8 cellular contexts compared by ENCODE assay signal in the genomic region with DNA sequence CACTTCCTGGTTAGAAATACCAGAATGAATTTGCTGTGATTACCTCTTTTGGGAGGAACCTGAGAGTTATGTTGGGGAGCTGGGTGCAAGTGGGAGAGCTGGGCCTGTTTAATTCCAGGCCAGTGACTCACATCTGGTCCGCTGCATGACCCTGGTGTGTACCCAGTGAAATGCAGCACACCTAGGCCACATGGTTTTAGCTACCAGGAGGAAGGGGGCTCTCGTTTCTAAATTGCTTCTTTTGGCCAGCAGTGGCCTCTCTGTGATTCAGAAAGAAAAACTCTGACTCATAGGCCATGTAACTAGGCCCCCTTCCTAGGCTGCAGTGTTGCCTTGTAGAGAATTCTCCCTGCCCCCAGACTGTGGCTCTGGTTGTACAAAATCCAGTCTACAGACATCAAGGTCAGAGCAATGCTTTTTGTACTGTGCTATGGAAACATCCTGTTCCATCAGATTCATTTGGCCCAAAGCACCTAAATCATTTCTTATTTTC. TPM values are rescaled to one million over a fixed set of nuclear protein-coding genes. Genes with fewer than 3 reads are reported as not detected.
DNase-seq lines count a peak whose midpoint lies in the region; ATAC-seq and TF ChIP-seq lines count a peak whose summit lies in the region.

No MANE protein-coding gene starts in this region.

- H3K9me3 Mint-ChIP-seq in activated B cell treated with CpG ODN at 0.5 μM for 24 hours, result no peaks in the 10 kb centered on the region
- H3K9me3 Mint-ChIP-seq in effector memory CD8-positive, alpha-beta T cell, result no peaks in the 10 kb centered on the region

- peak overlapping the region; percentile 80 for H3K27ac Mint-ChIP-seq in activated B cell treated with CpG ODN at 0.5 μM for 24 hours
- H3K27ac Mint-ChIP-seq in effector memory CD8-positive, alpha-beta T cell, result peak overlapping the region; percentile 93 to 95

- H3K4me3 ChIP-seq in mucosa of stomach (ENCODE audit: low read length), result no peak overlapping the region
- H3K4me3 ChIP-seq in thymus (ENCODE audit: low read length), result no peak overlapping the region

- CTCF ChIA-PET in activated B cell treated with CpG ODN at 0.5 μM for 24 hours (lab: Charles Lee), result interaction anchor here (0.8 to 1.8 kb wide), 5 partner anchors 14 to 307 kb away, joined by 3 to 8 read pairs (median 3); partner anchors contain the start of gene SLC12A9

- peak overlapping the region; percentile 30 for H3K9ac ChIP-seq in mucosa of stomach (ENCODE audit: low read length)

- TF ChIP-seq CTCF in AG09319 (IDR thresholded peaks at IDR 0.05; ENCODE audit: low read depth, low read length) (no peak), activated B cell treated with CpG ODN at 0.5 μM for 24 hours (IDR thresholded peaks at IDR 0.05) (no peak)

- H3K4me1 Mint-ChIP-seq in activated B cell treated with CpG ODN at 0.5 μM for 24 hours, result peaks cover 79% of the 10 kb centered on the region
- peaks cover 83 to 89% of the 10 kb centered on the region in 2 donors for H3K4me1 Mint-ChIP-seq in effector memory CD8-positive, alpha-beta T cell (ENCODE audit: low read depth in 2 of 2)

- intact Hi-C loops in activated B cell treated with CpG ODN at 0.5 μM for 24 hours (cut with micrococcal nuclease), result no loop called here

- WGBS in thymus, result 87% methylated on average over 2 of the region's 2 CpGs

- peak overlapping the region; percentile 32 for H3K4me3 Mint-ChIP-seq in activated B cell treated with CpG ODN at 0.5 μM for 24 hours
- peak overlapping the region; percentile 91 to 92 for H3K4me3 Mint-ChIP-seq in effector memory CD8-positive, alpha-beta T cell

- peaks cover 59% of the 10 kb centered on the region for H3K4me1 ChIP-seq in mucosa of stomach (ENCODE audit: control insufficient read depth, insufficient read depth, low read length)
- H3K4me1 ChIP-seq in thymus (ENCODE audit: control insufficient read depth, insufficient read depth, low read length), result peaks cover 8% of the 10 kb centered on the region

- H3K36me3 ChIP-seq in mucosa of stomach (ENCODE audit: control insufficient read depth, insufficient read depth, low read length) (no peaks in the 10 kb centered on the region), thymus (ENCODE audit: control insufficient read depth, insufficient read depth) (peaks cover 3% of the 10 kb centered on the region)

- ATAC-seq in GM18511 (IDR thresholded peaks at IDR 0.05; ENCODE audit: unreplicated experiment) (peak; percentile 66), HG03378 (IDR thresholded peaks at IDR 0.05; ENCODE audit: unreplicated experiment) (peak; percentile 47), activated B cell treated with CpG ODN at 0.5 μM for 24 hours (ENCODE audit: low read depth) (peak; percentile 59), GM19467 (IDR thresholded peaks at IDR 0.05; ENCODE audit: unreplicated experiment) (no peak)
- peak; percentile 54 for ATAC-seq in effector memory CD8-positive, alpha-beta T cell (replicated peaks)

- POLR2A ChIA-PET in activated B cell treated with CpG ODN at 0.5 μM for 24 hours (lab: Charles Lee), result interaction anchor here (0.9 to 2.5 kb wide), 4 partner anchors 9 to 116 kb away, joined by 4 to 6 read pairs (median 6); partner anchors contain the start of genes FBXO24, LRCH4, MEPCE and MOSPD3

- no peaks in the 10 kb centered on the region for H3K9me3 ChIP-seq in mucosa of stomach (ENCODE audit: control insufficient read depth, low read length)
- H3K9me3 ChIP-seq in thymus (ENCODE audit: control insufficient read depth), result no peaks in the 10 kb centered on the region

- peaks cover 5% of the 10 kb centered on the region for H3K36me3 Mint-ChIP-seq in activated B cell treated with CpG ODN at 0.5 μM for 24 hours (ENCODE audit: low read depth)
- peaks cover 16% of the 10 kb centered on the region for H3K36me3 Mint-ChIP-seq in effector memory CD8-positive, alpha-beta T cell (ENCODE audit: insufficient read depth)

- peak overlapping the region; percentile 53 for H3K27ac ChIP-seq in thymus (ENCODE audit: low read depth)

- peak; percentile 48 for DNase-seq in AG09319 (ENCODE audit: extremely low read depth, low read depth)
- DNase-seq in activated B cell treated with CpG ODN at 0.5 μM for 24 hours, result no peak
- no peak for DNase-seq in effector memory CD8-positive, alpha-beta T cell

- H3K27me3 ChIP-seq in mucosa of stomach (ENCODE audit: control insufficient read depth, insufficient read depth, low read length) (no peaks in the 10 kb centered on the region), thymus (ENCODE audit: control insufficient read depth, insufficient read depth) (no peaks in the 10 kb centered on the region)

- no peaks in the 10 kb centered on the region for H3K27me3 Mint-ChIP-seq in activated B cell treated with CpG ODN at 0.5 μM for 24 hours
- no peaks in the 10 kb centered on the region for H3K27me3 Mint-ChIP-seq in effector memory CD8-positive, alpha-beta T cell

RNA-seq across cellular contexts. Expression of gene AGFG2, which starts 6.7 kb away (rescaled TPM):
- total RNA-seq in activated B cell treated with CpG ODN at 0.5 μM for 24 hours, result 9.5 and 10.8 TPM in 2 replicates
- 15.4 TPM for polyA plus RNA-seq in thymus

RNA-seq across cellular contexts. Expression of gene SAP25, which starts 28.0 kb away (rescaled TPM):
- 13.8 and 24.1 TPM in 2 replicates for total RNA-seq in activated B cell treated with CpG ODN at 0.5 μM for 24 hours
- 183 TPM for polyA plus RNA-seq in thymus

RNA-seq across cellular contexts. Expression of gene LRCH4, which starts 40.2 kb away (rescaled TPM):
- 137 and 174 TPM in 2 replicates for total RNA-seq in activated B cell treated with CpG ODN at 0.5 μM for 24 hours
- polyA plus RNA-seq in thymus, result 423 TPM

RNA-seq across cellular contexts. Expression of gene FBXO24, which starts 40.4 kb away (rescaled TPM):
- total RNA-seq in activated B cell treated with CpG ODN at 0.5 μM for 24 hours, result 0.29 and 1.9 TPM in 2 replicates
- 1.3 TPM for polyA plus RNA-seq in thymus

RNA-seq across cellular contexts. Expression of gene PCOLCE, which starts 56.5 kb away (rescaled TPM):
- total RNA-seq in activated B cell treated with CpG ODN at 0.5 μM for 24 hours, result 5.4 and 5.8 TPM in 2 replicates
- polyA plus RNA-seq in thymus, result 25.3 TPM
